ENCODE assay signal across 14 cellular contexts in genomic region chr10:114571316-114571999, GRCh38.
A peak's percentile ranks its signal among the peaks of the same experiment; 100 is the strongest.
DNase-seq lines count a peak whose midpoint lies in the region; ATAC-seq, FAIRE-seq and TF ChIP-seq lines count a peak whose summit lies in the region.
"Had no signal": no experiment of that assay in that cellular context is flagged by ENCODE, and none has a peak within 500 bp of the region (broad histone marks: within the 10 kb centered on the region; RNA-seq: fewer than 3 reads in every experiment).

No MANE protein-coding gene starts in this region.

- H3K27ac ChIP-seq in RWPE1 (peak overlapping the region; percentile 72), keratinocyte (ENCODE audit: control insufficient read depth, insufficient read depth, low read length) (no peak overlapping the region), prostate gland (no peak overlapping the region)
- H3K27ac ChIP-seq: parathyroid adenoma, thoracic aorta had no signal

- H3K36me3 ChIP-seq in keratinocyte (ENCODE audit: control insufficient read depth in 2 of 2, extremely low read depth in 1 of 2, insufficient read depth in 2 of 2, low read length in 2 of 2) (no peaks in the 10 kb centered on the region), prostate gland (no peaks in the 10 kb centered on the region)
- H3K36me3 ChIP-seq: thoracic aorta had no signal

- dilution Hi-C loops in keratinocyte (cut with MboI; ENCODE audit: extremely low pct_ligation_motif_present, low sequenced_read_pairs), result no loop called here

- WGBS in prostate gland, result 47% methylated on average over 12 of the region's 12 CpGs

- no peaks in the 10 kb centered on the region for H3K79me2 ChIP-seq in keratinocyte (ENCODE audit: control insufficient read depth, insufficient read depth, low read length)
- H3K79me2 ChIP-seq: parathyroid adenoma had no signal

- no peak overlapping the region for H3K4me3 ChIP-seq in keratinocyte (ENCODE audit: control insufficient read depth in 2 of 3, extremely low read depth in 1 of 3, insufficient read depth in 2 of 3, low read depth in 1 of 3, low read length in 3 of 3)
- H3K4me3 ChIP-seq in prostate gland, result no peak overlapping the region
- H3K4me3 ChIP-seq: thoracic aorta had no signal

- H3K4me2 ChIP-seq in keratinocyte (ENCODE audit: control insufficient read depth, extremely low read depth, insufficient read depth, low read depth, low read length), result no peak overlapping the region

- intact Hi-C loops in prostate gland (cut with DNase I), result no loop called here

- no peaks in the 10 kb centered on the region for H4K20me1 ChIP-seq in keratinocyte (ENCODE audit: control insufficient read depth, extremely low read depth, insufficient read depth, low read length)

- FAIRE-seq in keratinocyte (lab: Jason Lieb, UNC), result no peak

- peak overlapping the region; percentile 18 for H2AFZ ChIP-seq in keratinocyte (ENCODE audit: control insufficient read depth, low read length)
- H2AFZ ChIP-seq: parathyroid adenoma had no signal

- CTCF ChIA-PET in RWPE1 (lab: Yijun Ruan, JAX), result interaction anchor here (0.6 to 2.1 kb wide), 2 partner anchors 213 to 250 kb away, joined by 3 to 8 read pairs; partner anchors contain the start of gene FHIP2A

- H3K9me3 ChIP-seq in keratinocyte (ENCODE audit: control insufficient read depth, low read depth, low read length) (no peaks in the 10 kb centered on the region), prostate gland (no peaks in the 10 kb centered on the region)
- H3K9me3 ChIP-seq: thoracic aorta had no signal

- TF ChIP-seq POLR2A in prostate gland (IDR thresholded peaks at IDR 0.05) (no peak), GM18505 (IDR thresholded peaks at IDR 0.05; ENCODE audit: borderline replicate concordance, extremely low read depth, insufficient read depth, insufficient read length) (no peak)

- no peak for ATAC-seq in GM18505 (IDR thresholded peaks at IDR 0.05; ENCODE audit: unreplicated experiment)

- peaks cover 14% of the 10 kb centered on the region for H3K4me1 ChIP-seq in keratinocyte (ENCODE audit: control insufficient read depth, extremely low read depth, insufficient read depth, low read length)
- H3K4me1 ChIP-seq in prostate gland (replicated peaks), result no peaks in the 10 kb centered on the region
- H3K4me1 ChIP-seq: parathyroid adenoma had no signal

- H3K9me1 ChIP-seq in keratinocyte (ENCODE audit: control insufficient read depth, extremely low read depth, insufficient read depth, low read length), result no peaks in the 10 kb centered on the region

- no peaks in the 10 kb centered on the region for H3K27me3 ChIP-seq in keratinocyte (ENCODE audit: control insufficient read depth, extremely low read depth, insufficient read depth, low read length)
- no peaks in the 10 kb centered on the region for H3K27me3 ChIP-seq in prostate gland (replicated peaks; ENCODE audit: insufficient read depth)

- no peak; the same call in 1 of the 2 replicates for TF ChIP-seq EP300 in Ishikawa (IDR thresholded peaks at IDR 0.05; ENCODE audit: borderline replicate concordance)

- H3K9ac ChIP-seq in keratinocyte (ENCODE audit: control insufficient read depth, extremely low read depth, insufficient read depth, low read length), result no peak overlapping the region
- H3K9ac ChIP-seq: parathyroid adenoma had no signal

- TF ChIP-seq RAD21 in Ishikawa (IDR thresholded peaks at IDR 0.05; ENCODE audit: low read depth), result peak; percentile 34; the same call in 1 of the 2 replicates

- POLR2A ChIA-PET in RWPE1 (lab: Yijun Ruan, JAX; ENCODE audit: low non-redundant PET), result no interaction called here

- TF ChIP-seq CTCF in RWPE1 (conservative IDR thresholded peaks at IDR 0.05; ENCODE audit: low read depth), result no peak
- TF ChIP-seq CTCF in keratinocyte (optimal IDR thresholded peaks at IDR 0.05 in 1 of 3, IDR thresholded peaks at IDR 0.05 in 1 of 3, conservative IDR thresholded peaks at IDR 0.05 in 1 of 3; ENCODE audit: extremely low read depth in 1 of 3, insufficient read depth in 2 of 3, low read length in 3 of 3), result no peak
- peak in 1 of 4 experiments; percentile 14 for TF ChIP-seq CTCF in prostate gland (IDR thresholded peaks at IDR 0.05)

- no peak for DNase-seq in RWPE1 (ENCODE audit: low spot score)
- DNase-seq in keratinocyte (ENCODE audit: low read depth, low spot score), result no peak
- peak; percentile 76 for DNase-seq in prostate gland (ENCODE audit: low spot score)
- DNase-seq in NCI-H82 (lab: John Stamatoyannopoulos, UW), result no peak
- no peak for DNase-seq in NCI-H146 treated with DMSO at 0.1 percent for 48 hours (lab: John Stamatoyannopoulos, UW; ENCODE audit: unreplicated experiment)
- no peak for DNase-seq in NCI-H2196 treated with DMSO at 0.1 percent for 48 hours (lab: John Stamatoyannopoulos, UW; ENCODE audit: unreplicated experiment)
- DNase-seq: activated CD4-positive, CD25-positive, alpha-beta regulatory T cell; effector memory CD4-positive, alpha-beta T cell; GF-D8; NCI-H2107 had no signal

TF ChIP-seq in Ishikawa, 13 proteins besides CTCF, POLR2A, EP300 and RAD21:
- 0 out of 2 replicates have a peak, but pooled peaks have one; percentile 37 for TF ChIP-seq YY1 (IDR thresholded peaks at IDR 0.05; ENCODE audit: low read depth)
- TF ChIP-seq ZBTB7A (IDR thresholded peaks at IDR 0.05; ENCODE audit: low read depth), result no peak
- TF ChIP-seq NFIC (IDR thresholded peaks at IDR 0.05), result no peak
- peak; percentile 87 for TF ChIP-seq TEAD4 (IDR thresholded peaks at IDR 0.05)
